In the genomic region with DNA sequence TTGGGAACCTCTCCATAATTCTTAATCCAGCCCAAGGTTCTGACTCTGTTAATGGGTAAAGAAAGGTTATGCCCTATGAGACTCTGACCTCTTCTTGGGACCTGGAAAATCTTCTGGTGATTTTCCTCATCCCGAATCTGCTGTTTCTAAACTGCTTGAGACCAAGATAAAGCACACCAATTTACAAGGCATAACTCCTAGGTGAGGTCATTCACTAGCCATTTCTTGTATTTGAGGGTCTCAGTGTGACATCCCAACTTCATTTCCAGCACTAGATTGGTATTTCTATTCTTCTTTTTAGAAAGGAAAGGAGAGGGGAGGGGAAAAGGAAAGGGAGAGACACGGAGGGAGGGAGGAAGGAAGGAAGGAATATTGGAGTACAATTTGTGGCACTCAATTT, we compare ENCODE assay signal across 14 cellular contexts. TPM values are rescaled to one million over a fixed set of nuclear protein-coding genes. Genes with fewer than 3 reads are reported as not detected.
"Had no signal": no experiment of that assay in that cellular context is flagged by ENCODE, and none has a peak within 500 bp of the region (broad histone marks: within the 10 kb centered on the region; RNA-seq: fewer than 3 reads in every experiment).

No MANE protein-coding gene starts in this region.

- H3K9me3 ChIP-seq: neutrophil, thyroid gland, uterus had no signal

- H3K27ac ChIP-seq: brain microvascular endothelial cell, left lung, neutrophil, thyroid gland, uterus had no signal

- H3K36me3 Mint-ChIP-seq: activated naive CD8-positive, alpha-beta T cell had no signal

- H3K27ac Mint-ChIP-seq: activated naive CD8-positive, alpha-beta T cell; effector memory CD8-positive, alpha-beta T cell had no signal

- DNase-seq: activated CD4-positive, alpha-beta T cell treated with anti-CD3 and anti-CD28 coated beads, Interleukin-2, amount 50 U/mL, for 4 hours; activated gamma-delta T cell; activated T-cell treated with anti-CD3 and anti-CD28 coated beads, Interleukin-2, amount 50 U/mL, for 4 hours; amygdala; brain microvascular endothelial cell; effector memory CD8-positive, alpha-beta T cell; hippocampal formation; left lung; thyroid gland; uterus had no signal

- H3K27me3 Mint-ChIP-seq: activated naive CD8-positive, alpha-beta T cell had no signal

- H3K27me3 ChIP-seq: brain microvascular endothelial cell, left lung, thyroid gland, uterus had no signal

- ATAC-seq: activated CD4-positive, CD25-positive, alpha-beta regulatory T cell treated with anti-CD3 and anti-CD28 coated beads, Interleukin-2, amount 50 U/mL, for 24 hours; activated T-cell treated with anti-CD3 and anti-CD28 coated beads, Interleukin-2, amount 50 U/mL, for 4 hours; effector memory CD8-positive, alpha-beta T cell; left lung had no signal

- H3K4me3 Mint-ChIP-seq: activated naive CD8-positive, alpha-beta T cell; activated T-cell treated with anti-CD3 and anti-CD28 coated beads, Interleukin-2, amount 50 U/mL, for 4 hours; effector memory CD8-positive, alpha-beta T cell had no signal

- H3K9me3 Mint-ChIP-seq: activated T-cell treated with anti-CD3 and anti-CD28 coated beads, Interleukin-2, amount 50 U/mL, for 4 hours; effector memory CD8-positive, alpha-beta T cell had no signal

- H3K36me3 ChIP-seq: brain microvascular endothelial cell, neutrophil, thyroid gland, uterus had no signal

- H3K4me1 ChIP-seq: uterus had no signal

- H3K4me3 ChIP-seq: left lung, thyroid gland, uterus had no signal

RNA-seq across cellular contexts. Expression of a gene that starts 51.6 kb away (rescaled TPM):
- total RNA-seq: skeletal muscle tissue had no signal
